8 cellular contexts compared by ENCODE assay signal in the genomic region with DNA sequence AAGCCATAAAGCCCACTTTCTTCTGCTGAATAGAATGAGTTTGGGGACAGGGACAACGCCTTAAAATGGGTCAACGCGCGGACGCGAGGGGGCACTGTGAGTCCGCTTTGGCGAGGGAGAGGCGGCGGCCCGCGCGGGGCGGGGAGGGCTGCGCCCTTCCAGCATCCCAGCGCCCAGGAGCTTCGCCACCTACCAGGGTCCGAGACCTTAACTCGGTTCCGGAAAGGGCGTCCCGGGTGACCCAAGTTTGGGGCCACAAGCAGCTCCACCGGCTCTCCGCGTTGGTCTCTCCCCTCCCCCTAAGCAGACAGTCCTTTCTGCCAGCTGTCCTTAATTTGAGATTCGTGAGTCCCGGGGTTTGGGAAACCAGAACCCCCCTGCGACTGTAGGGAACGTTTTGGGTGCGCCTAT. TPM values are rescaled to one million over a fixed set of nuclear protein-coding genes. Genes with fewer than 3 reads are reported as not detected.
A peak's percentile ranks its signal among the peaks of the same experiment; 100 is the strongest.
DNase-seq lines count a peak whose midpoint lies in the region; ATAC-seq and TF ChIP-seq lines count a peak whose summit lies in the region.

No MANE protein-coding gene starts in this region.

- DNase-seq in BE2C = peak; percentile 82
- DNase-seq in IMR-90 = peak; percentile 45
- DNase-seq in choroid plexus epithelial cell (ENCODE audit: low read depth) = peak; percentile 62
- DNase-seq in kidney tubule cell (ENCODE audit: low spot score) = peak; percentile 67
- DNase-seq in stimulated activated CD4-positive, alpha-beta T cell treated with anti-CD3 and anti-CD28 coated beads, Interleukin-1b, Interleukin-23, amount 100 ng/mL, for 48 hours = peak; percentile 49
- no peak for DNase-seq in effector CD4-positive, alpha-beta T cell

- H3K4me1 ChIP-seq in BE2C = peaks cover 3% of the 10 kb centered on the region; the same call in 1 of the 2 replicates
- H3K4me1 ChIP-seq in IMR-90 (ENCODE audit: control insufficient read depth, insufficient read depth, low read length) = peaks cover 3% of the 10 kb centered on the region; the same call in 1 of the 2 replicates

- H2AK9ac ChIP-seq in IMR-90 (replicated peaks; ENCODE audit: low read depth, low read length, poor library complexity) = peak overlapping the region; percentile 57

- TF ChIP-seq CTCF in BE2C (IDR thresholded peaks at IDR 0.05; ENCODE audit: low read depth, low read length) (peak; percentile 81), IMR-90 (conservative IDR thresholded peaks at IDR 0.05; ENCODE audit: low read depth, low read length) (peak; percentile 90), choroid plexus epithelial cell (conservative IDR thresholded peaks at IDR 0.05; ENCODE audit: low read depth, low read length) (peak; percentile 88)

- no peak for TF ChIP-seq POLR2A in IMR-90 (IDR thresholded peaks at IDR 0.05; ENCODE audit: low read depth, low read length)

- intact Hi-C loops in IMR-90 (cut with micrococcal nuclease) = loop anchor here (1.0 to 10.0 kb wide), 5 partner anchors 246 to 660 kb away; no protein-coding TSS in a partner anchor

- H2AK5ac ChIP-seq in IMR-90 (ENCODE audit: low read depth, low read length) = no peak overlapping the region

- no peak overlapping the region; the same call in 1 of the 2 replicates for H4K91ac ChIP-seq in IMR-90 (ENCODE audit: insufficient read depth, low read depth, low read length)

- WGBS in IMR-90 (ENCODE audit: extremely low coverage in 2 of 2, insufficient read length in 1 of 2), 2 experiments = 3% methylated on average over 6 of the region's 30 CpGs; no CpG with 5 or more reads in 1 of the 2 experiments

- no peaks in the 10 kb centered on the region for H3K79me1 ChIP-seq in IMR-90 (ENCODE audit: low read depth in 1 of 2, low read length in 2 of 2)

- no peak overlapping the region for H2BK5ac ChIP-seq in IMR-90 (ENCODE audit: low read depth, low read length, poor library complexity, severe bottlenecking)

- H3K56ac ChIP-seq in IMR-90 (ENCODE audit: extremely low read depth, insufficient read depth, low read length) = no peak overlapping the region

- H4K5ac ChIP-seq in IMR-90 (ENCODE audit: low read depth, low read length) = no peak overlapping the region

- H3K9me3 ChIP-seq in BE2C (no peaks in the 10 kb centered on the region), IMR-90 (ENCODE audit: control insufficient read depth, insufficient read depth, low read length) (no peaks in the 10 kb centered on the region)

- POLR2A ChIA-PET in IMR-90 (lab: Charles Lee; ENCODE audit: unreplicated experiment) = no interaction called here

- H2BK15ac ChIP-seq in IMR-90 (ENCODE audit: low read depth, low read length) = no peak overlapping the region

- no peak overlapping the region for H4K8ac ChIP-seq in IMR-90 (ENCODE audit: low read depth in 2 of 2, low read length in 2 of 2)

- in situ Hi-C loops in IMR-90 (cut with MboI; ENCODE audit: low sequenced_read_pairs) = loop anchor here (5.0 to 10.0 kb wide), 2 partner anchors 661 to 958 kb away; no protein-coding TSS in a partner anchor

- 0 out of 2 replicates have a peak overlapping the region, but pooled peaks have one; percentile 17 for H2BK20ac ChIP-seq in IMR-90 (ENCODE audit: low read depth, low read length)

- H3K23ac ChIP-seq in IMR-90 (ENCODE audit: low read depth, low read length) = no peak overlapping the region

- no peak overlapping the region for H3K27ac ChIP-seq in IMR-90 (ENCODE audit: insufficient read depth, low read length)

- peak overlapping the region; percentile 91 for H3K4me2 ChIP-seq in IMR-90 (ENCODE audit: low read depth, low read length)

- H3K36me3 ChIP-seq in BE2C (no peaks in the 10 kb centered on the region), IMR-90 (ENCODE audit: control insufficient read depth, insufficient read depth, low read length) (no peaks in the 10 kb centered on the region)

- H3K18ac ChIP-seq in IMR-90 (ENCODE audit: low read depth, low read length) = no peak overlapping the region; the same call in 1 of the 2 replicates

- dilution Hi-C loops in IMR-90 (cut with HindIII; ENCODE audit: low sequenced_read_pairs, unreplicated experiment) = no loop called here

- CTCF ChIA-PET in IMR-90 (lab: Yijun Ruan, JAX) = interaction anchor here (0.7 to 3.0 kb wide), 10 partner anchors 8 to 670 kb away, joined by 3 to 30 read pairs (median 4); no protein-coding TSS in a partner anchor

- H4K20me1 ChIP-seq in IMR-90 (ENCODE audit: insufficient read depth, low read length) = no peaks in the 10 kb centered on the region

- peak; percentile 96 for TF ChIP-seq RAD21 in IMR-90 (IDR thresholded peaks at IDR 0.05; ENCODE audit: low read length)

- H3K9me1 ChIP-seq in IMR-90 (ENCODE audit: insufficient read depth, low read length) = no peaks in the 10 kb centered on the region

- H3K14ac ChIP-seq in IMR-90 (replicated peaks; ENCODE audit: low read depth, low read length) = no peak overlapping the region

- H2BK120ac ChIP-seq in IMR-90 (ENCODE audit: low read depth, low read length) = no peak overlapping the region

- BruUV-seq in IMR-90 (replicated peaks; lab: Mats Ljungman, UMichigan) = no TSS peak

- H3K27me3 ChIP-seq in BE2C (peaks cover 43% of the 10 kb centered on the region), IMR-90 (ENCODE audit: control insufficient read depth, insufficient read depth, low read length) (peaks cover 8% of the 10 kb centered on the region; the same call in 1 of the 2 replicates)

- no peak overlapping the region for H3K9ac ChIP-seq in IMR-90 (ENCODE audit: low read depth, low read length)

- H3K4ac ChIP-seq in IMR-90 (ENCODE audit: low read depth, low read length) = no peak overlapping the region

- peak overlapping the region; percentile 78 for H2AFZ ChIP-seq in IMR-90 (replicated peaks; ENCODE audit: low read length, poor library complexity)

- ATAC-seq in GM19351 (IDR thresholded peaks at IDR 0.05; ENCODE audit: unreplicated experiment) = peak; percentile 52
- ATAC-seq in IMR-90 (ENCODE audit: low read depth) = peak; percentile 33
- peak; percentile 85 for ATAC-seq in SK-N-SH treated with all-trans-retinoic acid at 6 μM for 48 hours

- H3K4me3 ChIP-seq in BE2C (ENCODE audit: low read depth, low read length) = peak overlapping the region; percentile 58
- peak overlapping the region; percentile 68 for H3K4me3 ChIP-seq in IMR-90 (ENCODE audit: insufficient read depth, low read depth, low read length)
- peak overlapping the region; percentile 47 for H3K4me3 ChIP-seq in choroid plexus epithelial cell (ENCODE audit: low read depth, low read length)

TF ChIP-seq in IMR-90, 13 proteins besides CTCF, POLR2A, EP300 and RAD21:
- peak; percentile 94 for TF ChIP-seq SMC3 (IDR thresholded peaks at IDR 0.05; ENCODE audit: low read depth, low read length)
- TF ChIP-seq RCOR1 (IDR thresholded peaks at IDR 0.05; ENCODE audit: insufficient replicate concordance, low read length) = no peak
- no peak for TF ChIP-seq NFE2L2 (IDR thresholded peaks at IDR 0.05; ENCODE audit: low read depth, low read length)
- peak; percentile 67; the same call in 1 of the 2 replicates for TF ChIP-seq MAZ (IDR thresholded peaks at IDR 0.05; ENCODE audit: borderline replicate concordance, low read depth, low read length)
- TF ChIP-seq CEBPB (IDR thresholded peaks at IDR 0.05; ENCODE audit: low read depth, low read length) = no peak
- no peak for TF ChIP-seq FOS (IDR thresholded peaks at IDR 0.05; ENCODE audit: low read depth, low read length)

TF ChIP-seq in SK-N-SH treated with all-trans-retinoic acid at 6 μM for 48 hours, 23 proteins besides CTCF, POLR2A, EP300 and RAD21 (continues in another document):
- TF ChIP-seq SNAI2 (CRISPR knock-in tag; IDR thresholded peaks at IDR 0.05) (no peak), ISL1 (CRISPR knock-in tag; IDR thresholded peaks at IDR 0.05) (no peak), ZNF70 (CRISPR knock-in tag; IDR thresholded peaks at IDR 0.05) (no peak), TOX (CRISPR knock-in tag; IDR thresholded peaks at IDR 0.05; ENCODE audit: borderline replicate concordance) (no peak), ESRRG (CRISPR knock-in tag; IDR thresholded peaks at IDR 0.05) (no peak), TCF4 (CRISPR knock-in tag; IDR thresholded peaks at IDR 0.05; ENCODE audit: borderline replicate concordance) (no peak), RARB (CRISPR knock-in tag; IDR thresholded peaks at IDR 0.05) (no peak), BACH2 (CRISPR knock-in tag; IDR thresholded peaks at IDR 0.05; ENCODE audit: borderline replicate concordance) (no peak), GLIS3 (CRISPR knock-in tag; IDR thresholded peaks at IDR 0.05) (no peak), CSDC2 (CRISPR knock-in tag; IDR thresholded peaks at IDR 0.05) (no peak), ZC3H10 (CRISPR knock-in tag; IDR thresholded peaks at IDR 0.05) (no peak)
- TF ChIP-seq, protein P1, sequence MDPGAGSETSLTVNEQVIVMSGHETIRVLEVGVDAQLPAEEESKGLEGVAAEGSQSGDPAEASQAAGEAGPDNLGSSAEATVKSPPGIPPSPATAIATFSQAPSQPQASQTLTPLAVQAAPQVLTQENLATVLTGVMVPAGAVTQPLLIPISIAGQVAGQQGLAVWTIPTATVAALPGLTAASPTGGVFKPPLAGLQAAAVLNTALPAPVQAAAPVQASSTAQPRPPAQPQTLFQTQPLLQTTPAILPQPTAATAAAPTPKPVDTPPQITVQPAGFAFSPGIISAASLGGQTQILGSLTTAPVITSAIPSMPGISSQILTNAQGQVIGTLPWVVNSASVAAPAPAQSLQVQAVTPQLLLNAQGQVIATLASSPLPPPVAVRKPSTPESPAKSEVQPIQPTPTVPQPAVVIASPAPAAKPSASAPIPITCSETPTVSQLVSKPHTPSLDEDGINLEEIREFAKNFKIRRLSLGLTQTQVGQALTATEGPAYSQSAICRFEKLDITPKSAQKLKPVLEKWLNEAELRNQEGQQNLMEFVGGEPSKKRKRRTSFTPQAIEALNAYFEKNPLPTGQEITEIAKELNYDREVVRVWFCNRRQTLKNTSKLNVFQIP (CRISPR knock-in tag; IDR thresholded peaks at IDR 0.05; ENCODE audit: borderline replicate concordance, low read depth) = no peak
- TF ChIP-seq, protein P2, sequence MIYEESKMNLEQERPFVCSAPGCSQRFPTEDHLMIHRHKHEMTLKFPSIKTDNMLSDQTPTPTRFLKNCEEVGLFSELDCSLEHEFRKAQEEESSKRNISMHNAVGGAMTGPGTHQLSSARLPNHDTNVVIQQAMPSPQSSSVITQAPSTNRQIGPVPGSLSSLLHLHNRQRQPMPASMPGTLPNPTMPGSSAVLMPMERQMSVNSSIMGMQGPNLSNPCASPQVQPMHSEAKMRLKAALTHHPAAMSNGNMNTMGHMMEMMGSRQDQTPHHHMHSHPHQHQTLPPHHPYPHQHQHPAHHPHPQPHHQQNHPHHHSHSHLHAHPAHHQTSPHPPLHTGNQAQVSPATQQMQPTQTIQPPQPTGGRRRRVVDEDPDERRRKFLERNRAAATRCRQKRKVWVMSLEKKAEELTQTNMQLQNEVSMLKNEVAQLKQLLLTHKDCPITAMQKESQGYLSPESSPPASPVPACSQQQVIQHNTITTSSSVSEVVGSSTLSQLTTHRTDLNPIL (CRISPR knock-in tag; IDR thresholded peaks at IDR 0.05; ENCODE audit: low read depth) = no peak

RNA-seq across cellular contexts. Expression of a gene that starts 1.8 kb away (rescaled TPM):
- polyA plus RNA-seq in BE2C (2012; ENCODE audit: insufficient read depth, insufficient read length, low read depth) = 0.12 TPM
- total RNA-seq in IMR-90 (2012; rRNA removed) = 1.6 and 2.2 TPM in 2 replicates
- 0.69 and 1.0 TPM in 2 replicates for polyA plus RNA-seq in IMR-90 (2012; rRNA removed)
- 0.12 and 0.15 TPM in 2 replicates for polyA plus RNA-seq in IMR-90 (2012; cell fraction: cytosol; rRNA removed)
- polyA plus RNA-seq in IMR-90 (2012; cell fraction: nucleus; rRNA removed; ENCODE audit: low replicate concordance) = 0.17 and 0.94 TPM in 2 replicates

Comparison
In these comparisons a context has a peak if more than half of its experiments do, and no peak if none do; other contexts are left out.
1. ATAC-seq: peak in every context shown above with its lines; median percentile 85 in SK-N-SH treated with all-trans-retinoic acid at 6 μM for 48 hours; 52 in GM19351; 33 in IMR-90.